ENCODE assay signal across 8 cellular contexts in genomic region chr6:148179786-148180185, GRCh38.
DNase-seq lines count a peak whose midpoint lies in the region; ATAC-seq and TF ChIP-seq lines count a peak whose summit lies in the region.

No MANE protein-coding gene starts in this region.

- H3K4me1 Mint-ChIP-seq in neural crest cell, result peaks cover 28% of the 10 kb centered on the region

- H4K20me1 ChIP-seq in mammary epithelial cell (ENCODE audit: insufficient read depth, low read length), result no peaks in the 10 kb centered on the region

- no peak overlapping the region for H3K27ac Mint-ChIP-seq in neural crest cell (ENCODE audit: unreplicated experiment)

- H3K4me3 Mint-ChIP-seq in neural crest cell, result no peak overlapping the region

- H3K36me3 ChIP-seq in mammary epithelial cell (ENCODE audit: insufficient read depth, low read length), result no peaks in the 10 kb centered on the region

- in situ Hi-C loops in mammary epithelial cell (cut with MboI; ENCODE audit: low sequenced_read_pairs in 2 of 2), result loop anchor here (5.0 to 10.0 kb wide), 3 partner anchors 55 to 285 kb away; no protein-coding TSS in a partner anchor

- dilution Hi-C loops in mammary epithelial cell (cut with HindIII; ENCODE audit: low sequenced_read_pairs), result loop anchor here (5.0 kb wide), 1 partner anchor 68 kb away; no protein-coding TSS in a partner anchor

- no peak overlapping the region for H3K27ac ChIP-seq in mammary epithelial cell (ENCODE audit: insufficient read depth, low read depth, low read length)

- intact Hi-C loops in mammary epithelial cell (cut with micrococcal nuclease), result loop anchor here (5.0 kb wide), 2 partner anchors 163 to 428 kb away; partner anchors contain the start of gene SASH1

- peak overlapping the region; percentile 60 for H2AFZ ChIP-seq in mammary epithelial cell (ENCODE audit: low read depth, low read length)

- BruUV-seq in mammary epithelial cell (replicated peaks; lab: Mats Ljungman, UMichigan), result no TSS peak

- H3K9me3 Mint-ChIP-seq in neural crest cell, result peaks cover 8% of the 10 kb centered on the region

- CTCF ChIA-PET in mammary epithelial cell (lab: Charles Lee; ENCODE audit: low non-redundant PET), result interaction anchor here (0.6 to 1.0 kb wide), 9 partner anchors 12 to 674 kb away, joined by 3 to 14 read pairs (median 4); no protein-coding TSS in a partner anchor

- H3K9me3 ChIP-seq in mammary epithelial cell (replicated peaks; ENCODE audit: insufficient read depth, low read length), result no peaks in the 10 kb centered on the region

- 24% methylated on average over 1 of the region's 1 CpG for WGBS in mammary epithelial cell (ENCODE audit: low coverage, missing lambda C conversion rate)

- H3K36me3 Mint-ChIP-seq in neural crest cell (ENCODE audit: low read depth), result peaks cover 5% of the 10 kb centered on the region

- no peak overlapping the region for H3K9ac ChIP-seq in mammary epithelial cell (ENCODE audit: insufficient read depth, low read length)

- H3K4me3 ChIP-seq in mammary epithelial cell (replicated peaks in 1 of 3; ENCODE audit: insufficient read depth in 1 of 3, low read depth in 2 of 3, low read length in 3 of 3), result no peak overlapping the region

- ATAC-seq in HG03457 (IDR thresholded peaks at IDR 0.05; ENCODE audit: unreplicated experiment) (no peak), HG03039 (IDR thresholded peaks at IDR 0.05; ENCODE audit: unreplicated experiment) (no peak), HG03196 (IDR thresholded peaks at IDR 0.05; ENCODE audit: unreplicated experiment) (no peak)

- H3K79me2 ChIP-seq in mammary epithelial cell (ENCODE audit: insufficient read depth, low read length), result no peaks in the 10 kb centered on the region

- TF ChIP-seq CTCF in mammary epithelial cell (conservative IDR thresholded peaks at IDR 0.05 in 1 of 2, IDR thresholded peaks at IDR 0.05 in 1 of 2; ENCODE audit: extremely low read depth in 1 of 2, insufficient read depth in 1 of 2, low read depth in 1 of 2, low read length in 2 of 2) (peak; percentile 65 to 79), neural crest cell (conservative IDR thresholded peaks at IDR 0.05) (peak; percentile 61)

- no peak overlapping the region for H3K4me2 ChIP-seq in mammary epithelial cell (ENCODE audit: insufficient read depth, low read depth, low read length)

- no peaks in the 10 kb centered on the region for H3K27me3 ChIP-seq in mammary epithelial cell (ENCODE audit: insufficient read depth, low read length)

- peak; percentile 40 for DNase-seq in EL
- DNase-seq in NCI-H1417 treated with DMSO at 0.1 percent for 48 hours (lab: John Stamatoyannopoulos, UW), result peak; percentile 22
- DNase-seq in mammary epithelial cell, result no peak
- DNase-seq in neural crest cell (ENCODE audit: low read depth, low spot score), result peak; percentile 41
- no peak for DNase-seq in OCI-M2 (lab: John Stamatoyannopoulos, UW; ENCODE audit: unreplicated experiment)

- no peaks in the 10 kb centered on the region for H3K27me3 Mint-ChIP-seq in neural crest cell (ENCODE audit: low read depth)

- no peaks in the 10 kb centered on the region for H3K4me1 ChIP-seq in mammary epithelial cell (ENCODE audit: insufficient read depth, low read length)

Comparison
In these comparisons a context has a peak if more than half of its experiments do, and no peak if none do; other contexts are left out.
1. DNase-seq: peak in EL (single experiment), NCI-H1417 treated with DMSO at 0.1 percent for 48 hours (single experiment) and neural crest cell (single experiment); none in mammary epithelial cell (single experiment) and OCI-M2 (single experiment).